15 cellular contexts compared by ENCODE assay signal in the genomic region with DNA sequence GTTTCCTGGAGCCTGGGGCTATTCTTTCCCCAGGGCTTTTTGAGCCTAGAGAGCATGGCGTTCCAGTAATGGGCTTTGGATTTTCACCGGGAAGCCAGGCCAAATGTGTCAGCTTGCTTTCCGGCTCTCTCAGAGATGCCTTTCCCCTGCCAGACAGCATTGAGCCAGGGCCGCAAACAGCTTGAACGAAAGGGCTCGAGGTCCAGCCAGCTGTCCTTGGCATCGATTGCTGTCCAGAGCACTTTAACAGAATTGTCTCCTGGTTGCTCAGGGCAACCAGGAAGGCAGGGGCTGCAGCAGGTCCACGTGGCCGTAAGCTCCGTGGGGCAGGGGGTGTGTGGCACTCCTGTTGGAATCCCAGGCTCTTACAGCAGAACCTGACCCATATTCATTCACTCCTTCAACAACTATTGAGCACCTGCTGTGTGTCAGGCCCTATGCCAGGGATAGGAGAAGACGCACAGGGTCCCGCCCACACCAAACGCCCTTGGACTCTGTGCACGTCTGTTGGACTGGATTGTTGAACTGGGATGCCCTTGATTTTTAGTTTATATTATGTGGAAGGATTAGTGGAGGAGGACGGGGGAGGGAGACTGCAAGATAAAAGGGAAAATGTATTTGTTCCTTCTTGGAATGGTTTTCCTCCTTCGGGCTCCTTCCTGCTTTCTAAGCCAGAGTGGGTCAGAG. TPM values are rescaled to one million over a fixed set of nuclear protein-coding genes. Genes with fewer than 3 reads are reported as not detected.
DNase-seq lines count a peak whose midpoint lies in the region; ATAC-seq, FAIRE-seq and TF ChIP-seq lines count a peak whose summit lies in the region.
"Had no signal": no experiment of that assay in that cellular context is flagged by ENCODE, and none has a peak within 500 bp of the region (broad histone marks: within the 10 kb centered on the region; RNA-seq: fewer than 3 reads in every experiment).

No MANE protein-coding gene starts in this region.

- FAIRE-seq in small intestine (lab: Jason Lieb, UNC) = no peak

- H2AFZ ChIP-seq in mesenchymal stem cell (ENCODE audit: low read depth, low read length) = no peak overlapping the region

- no peak for TF ChIP-seq CTCF in dorsolateral prefrontal cortex (IDR thresholded peaks at IDR 0.05 in 54 of 56, conservative IDR thresholded peaks at IDR 0.05 in 2 of 56; ENCODE audit: low read depth in 1 of 56, partially characterized antibody in 56 of 56)
- TF ChIP-seq CTCF in right lobe of liver (IDR thresholded peaks at IDR 0.05) = no peak

- no peak overlapping the region for H4K8ac ChIP-seq in mesenchymal stem cell (ENCODE audit: low read length)

- peak; percentile 76 to 85 (median 81) for ATAC-seq in right lobe of liver
- ATAC-seq in HG02610 (IDR thresholded peaks at IDR 0.05; ENCODE audit: unreplicated experiment) = no peak
- ATAC-seq: Panc1 had no signal

- no peak overlapping the region for H3K9ac ChIP-seq in mesenchymal stem cell (ENCODE audit: low read length)

- H3K36me3 ChIP-seq in right lobe of liver (no peaks in the 10 kb centered on the region), small intestine (ENCODE audit: control insufficient read depth in 2 of 2, insufficient read depth in 2 of 2, low read length in 2 of 2) (no peaks in the 10 kb centered on the region), SJCRH30 (no peaks in the 10 kb centered on the region), mesenchymal stem cell (ENCODE audit: control insufficient read depth in 1 of 2, insufficient read depth in 2 of 2, low read depth in 1 of 2, low read length in 2 of 2) (no peaks in the 10 kb centered on the region)

- H3K9me3 ChIP-seq in right lobe of liver (no peaks in the 10 kb centered on the region), small intestine (ENCODE audit: control insufficient read depth, low read depth) (no peaks in the 10 kb centered on the region), SJCRH30 (replicated peaks) (no peaks in the 10 kb centered on the region), mesenchymal stem cell (ENCODE audit: control insufficient read depth, low read length) (no peaks in the 10 kb centered on the region)

- H2BK12ac ChIP-seq in mesenchymal stem cell (ENCODE audit: low read length in 2 of 2) = no peak overlapping the region

- H3K18ac ChIP-seq in mesenchymal stem cell (ENCODE audit: low read depth in 1 of 2, low read length in 2 of 2) = no peak overlapping the region

- H3K4me2 ChIP-seq in mesenchymal stem cell (ENCODE audit: low read length, poor library complexity, severe bottlenecking) = no peak overlapping the region

- H3K4me1 ChIP-seq in right lobe of liver (peaks cover 0 to 41% (median 16%) of the 10 kb centered on the region in 4 donors), small intestine (ENCODE audit: control insufficient read depth in 2 of 2, insufficient read depth in 1 of 2, low read depth in 1 of 2, low read length in 1 of 2) (peaks cover 7 to 9% of the 10 kb centered on the region in 2 donors), SJCRH30 (peaks cover 7% of the 10 kb centered on the region), mesenchymal stem cell (ENCODE audit: control insufficient read depth, insufficient read depth, low read depth, low read length) (peaks cover 2% of the 10 kb centered on the region)

- H3K27ac ChIP-seq in dorsolateral prefrontal cortex (peak overlapping the region in 10 of 59 donors; percentile 22 to 46 (median 39)), right lobe of liver (peak overlapping the region in 2 of 3 donors; percentile 43 to 60), small intestine (ENCODE audit: low read depth in 1 of 2, low read length in 1 of 2) (peak overlapping the region; percentile 52 to 71), SJCRH30 (no peak overlapping the region), mesenchymal stem cell (ENCODE audit: low read length, poor library complexity, severe bottlenecking) (no peak overlapping the region)

- H3K14ac ChIP-seq in mesenchymal stem cell (ENCODE audit: low read length in 2 of 2) = no peak overlapping the region

- no peak overlapping the region for H3K4me3 ChIP-seq in dorsolateral prefrontal cortex
- no peak overlapping the region for H3K4me3 ChIP-seq in right lobe of liver
- no peak overlapping the region for H3K4me3 ChIP-seq in small intestine (ENCODE audit: low read depth in 1 of 2, low read length in 2 of 2)
- no peak overlapping the region for H3K4me3 ChIP-seq in SJCRH30
- H3K4me3 ChIP-seq in mesenchymal stem cell (ENCODE audit: insufficient read depth in 1 of 2, low read depth in 1 of 2, low read length in 2 of 2) = no peak overlapping the region

- H3K27me3 ChIP-seq in dorsolateral prefrontal cortex = peaks cover 0 to 3% (median 0%) of the 10 kb centered on the region in 45 donors
- H3K27me3 ChIP-seq in right lobe of liver = no peaks in the 10 kb centered on the region
- no peaks in the 10 kb centered on the region for H3K27me3 ChIP-seq in small intestine (ENCODE audit: control insufficient read depth in 2 of 2, insufficient read depth in 2 of 2, low read length in 2 of 2)
- H3K27me3 ChIP-seq in SJCRH30 = peaks cover 26% of the 10 kb centered on the region
- peaks cover 0 to 13% of the 10 kb centered on the region in 2 experiments for H3K27me3 ChIP-seq in mesenchymal stem cell (ENCODE audit: control insufficient read depth in 1 of 2, insufficient read depth in 1 of 2, low read length in 2 of 2)

- no peaks in the 10 kb centered on the region for H3K79me1 ChIP-seq in mesenchymal stem cell (replicated peaks; ENCODE audit: low read length, poor library complexity, severe bottlenecking)

- H2BK5ac ChIP-seq in mesenchymal stem cell (ENCODE audit: low read depth, low read length, poor library complexity, severe bottlenecking) = no peak overlapping the region

- no peak overlapping the region for H4K91ac ChIP-seq in mesenchymal stem cell (ENCODE audit: low read length)

- intact Hi-C loops in dorsolateral prefrontal cortex (cut with DNase I) = no loop called here
- intact Hi-C loops in right lobe of liver (cut with DNase I) = no loop called here

- H2BK120ac ChIP-seq in mesenchymal stem cell (ENCODE audit: low read depth, low read length) = no peak overlapping the region

- H3K4ac ChIP-seq in mesenchymal stem cell (ENCODE audit: low read depth in 1 of 2, low read length in 2 of 2) = no peak overlapping the region

- no peak overlapping the region for H3K23ac ChIP-seq in mesenchymal stem cell (ENCODE audit: low read length in 2 of 2)

- TF ChIP-seq POLR2A in right lobe of liver (IDR thresholded peaks at IDR 0.05) = no peak

- WGBS in right lobe of liver (ENCODE audit: insufficient coverage, low coverage, low lambda C conversion rate, missing lambda C conversion rate) = 30% methylated on average over 6 of the region's 16 CpGs
- 11 to 34% (median 28%) methylated on average over 16 of the region's 16 CpGs for WGBS in small intestine, 3 donors
- WGBS in mesenchymal stem cell = 83% methylated on average over 15 of the region's 16 CpGs

- DNase-seq in NCI-H2227 (lab: John Stamatoyannopoulos, UW; ENCODE audit: unreplicated experiment) (peak; percentile 44), dorsolateral prefrontal cortex (peak in 6 of 10 donors; percentile 30 to 89 (median 48)), right lobe of liver (peak; percentile 70 to 86 (median 85)), small intestine (peak; percentile 86), SJCRH30 (no peak), mesenchymal stem cell (no peak), foreskin melanocyte (no peak)
- DNase-seq: activated naive CD8-positive, alpha-beta T cell treated with anti-CD3 and anti-CD28 coated beads, Interleukin-2, amount 10 ng/mL, durations not matched to agents 7 days and 5 days; effector CD4-positive, alpha-beta T cell; KBM-7; NCI-H2107; stimulated activated CD4-positive, alpha-beta T cell treated with anti-CD3 and anti-CD28 coated beads, Interleukin-12 subunit alpha, Interleukin-12 subunit beta, amount 100 ng/mL, for 4 hours; T-helper 9 cell had no signal

- H2BK15ac ChIP-seq in mesenchymal stem cell (ENCODE audit: low read depth, poor library complexity, severe bottlenecking) = no peak overlapping the region

- H2AK5ac ChIP-seq in mesenchymal stem cell (ENCODE audit: low read length, severe bottlenecking) = no peak overlapping the region

RNA-seq across cellular contexts. Expression of a gene that starts 38.8 kb away (rescaled TPM):
- total RNA-seq in dorsolateral prefrontal cortex (100 to 1,000 TPM in 72 of 120 experiments, 10 to 100 TPM in 48; 54.8 to 180 (median 104) TPM), right lobe of liver (10 to 100 TPM in 5 of 6 experiments, 1 to 10 TPM in 1; 9.9 to 19.4 (median 15.6) TPM)
- 100 to 1,000 TPM; 147 to 149 (median 149) TPM for polyA plus RNA-seq in small intestine
- 203 and 208 TPM in 2 replicates for total RNA-seq in SJCRH30 (2014; rRNA removed; shearing (Covaris generic))
- 46.3 TPM for polyA plus RNA-seq in mesenchymal stem cell (2013, experiment 1 of 2)
- 45.6 TPM for polyA plus RNA-seq in mesenchymal stem cell (2013, experiment 2 of 2)

Comparison
In these comparisons a context has a peak if more than half of its experiments do, and no peak if none do; other contexts are left out.
1. DNase-seq: peak in NCI-H2227 (single experiment), dorsolateral prefrontal cortex (6 of 10), right lobe of liver (3 of 3) and small intestine (single experiment); none in SJCRH30 (0 of 2), mesenchymal stem cell (single experiment) and foreskin melanocyte (single experiment).
2. H3K27ac ChIP-seq: peak in right lobe of liver (2 of 3) and small intestine (2 of 2); none in SJCRH30 (single experiment) and mesenchymal stem cell (single experiment).